ENCODE assay signal across 10 cellular contexts in genomic region chr5:68446487-68446894, GRCh38.
DNase-seq lines count a peak whose midpoint lies in the region; ATAC-seq and TF ChIP-seq lines count a peak whose summit lies in the region.
"Had no signal": no experiment of that assay in that cellular context is flagged by ENCODE, and none has a peak within 500 bp of the region (broad histone marks: within the 10 kb centered on the region; RNA-seq: fewer than 3 reads in every experiment).

No MANE protein-coding gene starts in this region.

- H3K9me3 ChIP-seq in PC-3 (ENCODE audit: low read length) = no peaks in the 10 kb centered on the region
- H3K9me3 ChIP-seq: SJSA1 had no signal

- TF ChIP-seq CTCF in GM12864 (IDR thresholded peaks at IDR 0.05; ENCODE audit: low read depth, low read length, missing control alignments) = no peak
- no peak for TF ChIP-seq CTCF in PC-3 (conservative IDR thresholded peaks at IDR 0.05; ENCODE audit: low read depth, low read length)

- H2AFZ ChIP-seq in PC-3 (ENCODE audit: low read length) = no peak overlapping the region

- no peaks in the 10 kb centered on the region for H3K9me2 ChIP-seq in PC-3 (replicated peaks; ENCODE audit: low read length)

- H4K20me1 ChIP-seq in PC-3 (ENCODE audit: low read length) = no peaks in the 10 kb centered on the region

- no peaks in the 10 kb centered on the region for H3K36me3 ChIP-seq in PC-3 (ENCODE audit: low read depth, low read length)
- H3K36me3 ChIP-seq: SJSA1 had no signal

- H3K9ac ChIP-seq in PC-3 (ENCODE audit: low read length) = no peak overlapping the region

- intact Hi-C loops in PC-3 (cut with micrococcal nuclease) = no loop called here

- H3K27ac ChIP-seq in PC-3 (ENCODE audit: low read length) = no peak overlapping the region
- H3K27ac ChIP-seq: SJSA1 had no signal

- H3K4me1 ChIP-seq in PC-3 (ENCODE audit: insufficient read depth, low read length) = no peaks in the 10 kb centered on the region
- H3K4me1 ChIP-seq: SJSA1 had no signal

- H3K79me2 ChIP-seq in PC-3 (ENCODE audit: low read length) = no peaks in the 10 kb centered on the region

- H3K27me3 ChIP-seq in PC-3 (ENCODE audit: low read length) = no peaks in the 10 kb centered on the region
- H3K27me3 ChIP-seq: SJSA1 had no signal

- H3K4me3 ChIP-seq in GM12864 (ENCODE audit: low read depth, low read length) = no peak overlapping the region
- H3K4me3 ChIP-seq in PC-3 (ENCODE audit: low read length) = no peak overlapping the region
- H3K4me3 ChIP-seq: SJSA1 had no signal

- CTCF ChIA-PET in PC-3 (lab: Charles Lee) = no interaction called here

- H3F3A ChIP-seq in PC-3 (ENCODE audit: low read length, unreplicated experiment) = no peaks in the 10 kb centered on the region

- no peak overlapping the region for H3K4me2 ChIP-seq in PC-3 (ENCODE audit: low read length)

- BruUV-seq in PC-3 (replicated peaks; lab: Mats Ljungman, UMichigan) = no TSS peak

- ATAC-seq in GM19035 (IDR thresholded peaks at IDR 0.05; ENCODE audit: unreplicated experiment) = peak; percentile 88
- ATAC-seq in GM21825 (IDR thresholded peaks at IDR 0.05; ENCODE audit: unreplicated experiment) = peak; percentile 86
- peak; percentile 53 for ATAC-seq in HG03280 (IDR thresholded peaks at IDR 0.05; ENCODE audit: unreplicated experiment)
- no peak for ATAC-seq in PC-3

- POLR2A ChIA-PET in PC-3 (lab: Charles Lee; ENCODE audit: unreplicated experiment) = no interaction called here

- peak; percentile 37 for DNase-seq in GM12864 (ENCODE audit: low read depth)
- no peak for DNase-seq in GOT3 (lab: John Stamatoyannopoulos, UW)
- no peak for DNase-seq in NCI-H1694 (lab: John Stamatoyannopoulos, UW)
- no peak for DNase-seq in PC-3
- DNase-seq in putamen (ENCODE audit: low spot score) = no peak
- DNase-seq: HCEC 1CT had no signal
